Comparison of ENCODE assay signal across 14 cellular contexts in genomic region chr6:37482356-37483292, GRCh38. TPM values are rescaled to one million over a fixed set of nuclear protein-coding genes. Genes with fewer than 3 reads are reported as not detected.
A peak's percentile ranks its signal among the peaks of the same experiment; 100 is the strongest.
DNase-seq lines count a peak whose midpoint lies in the region; ATAC-seq and TF ChIP-seq lines count a peak whose summit lies in the region.
"Had no signal": no experiment of that assay in that cellular context is flagged by ENCODE, and none has a peak within 500 bp of the region (broad histone marks: within the 10 kb centered on the region; RNA-seq: fewer than 3 reads in every experiment).

No MANE protein-coding gene starts in this region.

- no peak overlapping the region for H3K4me3 ChIP-seq in osteoblast (ENCODE audit: insufficient read depth, low read length)
- H3K4me3 ChIP-seq in A673 (ENCODE audit: low read depth, low read length, poor library complexity, severe bottlenecking): no peak overlapping the region
- H3K4me3 ChIP-seq: suprapubic skin had no signal

- H3K4me3 Mint-ChIP-seq in activated CD4-positive, alpha-beta T cell treated with anti-CD3 and anti-CD28 coated beads, Interleukin-2, amount 10 ng/mL, durations not matched to agents 7 days and 5 days: no peak overlapping the region
- H3K4me3 Mint-ChIP-seq in activated T-helper 17 cell treated with anti-CD3 and anti-CD28 coated beads, Interleukin-2, amount 50 U/mL, for 72 hours: no peak overlapping the region
- H3K4me3 Mint-ChIP-seq in mesothelial cell of epicardium: no peak overlapping the region
- H3K4me3 Mint-ChIP-seq: activated CD4-positive, alpha-beta memory T cell treated with anti-CD3 and anti-CD28 coated beads for 36 hours had no signal

- no peak overlapping the region for H3K27ac ChIP-seq in osteoblast (ENCODE audit: low read depth, low read length)
- H3K27ac ChIP-seq in A673 (ENCODE audit: low read depth, low read length, poor library complexity, severe bottlenecking): no peak overlapping the region
- H3K27ac ChIP-seq: suprapubic skin had no signal

- intact Hi-C loops in A673 (cut with micrococcal nuclease; ENCODE audit: unreplicated experiment): loop anchor here (10.0 kb wide), 1 partner anchor 1092 kb away; no protein-coding TSS in a partner anchor

- H3K27me3 ChIP-seq in osteoblast (ENCODE audit: insufficient read depth, low read length) (no peaks in the 10 kb centered on the region), A673 (replicated peaks; ENCODE audit: insufficient read depth, low read depth, low read length, poor library complexity) (no peaks in the 10 kb centered on the region)
- H3K27me3 ChIP-seq: suprapubic skin had no signal

- CTCF ChIA-PET in activated CD4-positive, alpha-beta T cell treated with anti-CD3 and anti-CD28 coated beads, Interleukin-2, amount 10 ng/mL, durations not matched to agents 7 days and 5 days (lab: Charles Lee): interaction anchor here (0.8 kb wide), 1 partner anchor 23 kb away, joined by 3 read pairs; no protein-coding TSS in a partner anchor
- CTCF ChIA-PET in A673 (lab: Charles Lee): no interaction called here

- POLR2A ChIA-PET in activated CD4-positive, alpha-beta T cell treated with anti-CD3 and anti-CD28 coated beads, Interleukin-2, amount 10 ng/mL, durations not matched to agents 7 days and 5 days (lab: Charles Lee): no interaction called here
- POLR2A ChIA-PET in A673 (lab: Charles Lee; ENCODE audit: low non-redundant PET): no interaction called here

- H3K4me1 Mint-ChIP-seq in activated CD4-positive, alpha-beta T cell treated with anti-CD3 and anti-CD28 coated beads, Interleukin-2, amount 10 ng/mL, durations not matched to agents 7 days and 5 days: peaks cover 4% of the 10 kb centered on the region
- H3K4me1 Mint-ChIP-seq in activated T-helper 17 cell treated with anti-CD3 and anti-CD28 coated beads, Interleukin-2, amount 50 U/mL, for 72 hours: peaks cover 9% of the 10 kb centered on the region
- no peaks in the 10 kb centered on the region for H3K4me1 Mint-ChIP-seq in mesothelial cell of epicardium

- H3K4me2 ChIP-seq in osteoblast (ENCODE audit: insufficient read depth, low read length): no peak overlapping the region

- H3K36me3 Mint-ChIP-seq in activated CD4-positive, alpha-beta T cell treated with anti-CD3 and anti-CD28 coated beads, Interleukin-2, amount 10 ng/mL, durations not matched to agents 7 days and 5 days (ENCODE audit: low read depth): peaks cover 32% of the 10 kb centered on the region
- H3K36me3 Mint-ChIP-seq in activated T-helper 17 cell treated with anti-CD3 and anti-CD28 coated beads, Interleukin-2, amount 50 U/mL, for 72 hours (ENCODE audit: low read depth): peaks cover 59% of the 10 kb centered on the region
- peaks cover 5% of the 10 kb centered on the region for H3K36me3 Mint-ChIP-seq in mesothelial cell of epicardium

- H2AFZ ChIP-seq in osteoblast (ENCODE audit: low read length): no peak overlapping the region

- no peaks in the 10 kb centered on the region for H3K27me3 Mint-ChIP-seq in activated CD4-positive, alpha-beta T cell treated with anti-CD3 and anti-CD28 coated beads, Interleukin-2, amount 10 ng/mL, durations not matched to agents 7 days and 5 days
- no peaks in the 10 kb centered on the region for H3K27me3 Mint-ChIP-seq in activated T-helper 17 cell treated with anti-CD3 and anti-CD28 coated beads, Interleukin-2, amount 50 U/mL, for 72 hours
- no peaks in the 10 kb centered on the region for H3K27me3 Mint-ChIP-seq in mesothelial cell of epicardium (ENCODE audit: low read depth)
- H3K27me3 Mint-ChIP-seq: activated CD4-positive, alpha-beta memory T cell treated with anti-CD3 and anti-CD28 coated beads for 36 hours had no signal

- TF ChIP-seq CTCF in osteoblast (IDR thresholded peaks at IDR 0.05; ENCODE audit: extremely low read depth, low read depth, low read length): no peak
- TF ChIP-seq CTCF in A673 (conservative IDR thresholded peaks at IDR 0.05; ENCODE audit: low read depth, low read length): no peak
- TF ChIP-seq CTCF in mesothelial cell of epicardium (IDR thresholded peaks at IDR 0.05; ENCODE audit: unreplicated experiment): no peak

- BruUV-seq in A673 (replicated peaks; lab: Mats Ljungman, UMichigan): no TSS peak

- H3K79me2 ChIP-seq in osteoblast (ENCODE audit: insufficient read depth, low read length): no peaks in the 10 kb centered on the region

- peaks cover 2% of the 10 kb centered on the region for H4K20me1 ChIP-seq in osteoblast (ENCODE audit: insufficient read depth, low read length)

- no peaks in the 10 kb centered on the region for H3K9me3 Mint-ChIP-seq in activated CD4-positive, alpha-beta T cell treated with anti-CD3 and anti-CD28 coated beads, Interleukin-2, amount 10 ng/mL, durations not matched to agents 7 days and 5 days
- H3K9me3 Mint-ChIP-seq in activated T-helper 17 cell treated with anti-CD3 and anti-CD28 coated beads, Interleukin-2, amount 50 U/mL, for 72 hours: no peaks in the 10 kb centered on the region
- no peaks in the 10 kb centered on the region for H3K9me3 Mint-ChIP-seq in mesothelial cell of epicardium
- H3K9me3 Mint-ChIP-seq: activated CD4-positive, alpha-beta memory T cell treated with anti-CD3 and anti-CD28 coated beads for 36 hours had no signal

- no peaks in the 10 kb centered on the region for H3K4me1 ChIP-seq in osteoblast (ENCODE audit: insufficient read depth, low read length)
- no peaks in the 10 kb centered on the region for H3K4me1 ChIP-seq in A673 (ENCODE audit: insufficient read depth, low read length, poor library complexity, severe bottlenecking)
- H3K4me1 ChIP-seq: suprapubic skin had no signal

- H3K9me3 ChIP-seq in osteoblast (ENCODE audit: low read depth, low read length) (no peaks in the 10 kb centered on the region), A673 (ENCODE audit: low read depth, low read length, poor library complexity, severe bottlenecking) (no peaks in the 10 kb centered on the region)
- H3K9me3 ChIP-seq: suprapubic skin had no signal

- ATAC-seq in activated T-helper 17 cell treated with anti-CD3 and anti-CD28 coated beads, Interleukin-2, amount 50 U/mL, for 72 hours (replicated peaks): no peak
- no peak for ATAC-seq in HG03025 (IDR thresholded peaks at IDR 0.05; ENCODE audit: low FRiP score, unreplicated experiment)

- no peak for DNase-seq in activated CD4-positive, alpha-beta T cell treated with anti-CD3 and anti-CD28 coated beads, Interleukin-2, amount 10 ng/mL, durations not matched to agents 7 days and 5 days
- DNase-seq in activated CD4-positive, alpha-beta T cell treated with anti-CD3 and anti-CD28 coated beads, Interleukin-2, amount 50 U/mL, for 1 hour: no peak
- DNase-seq in NCI-H1417 (lab: John Stamatoyannopoulos, UW) (peak; percentile 64 to 93 (median 84)), osteoblast (ENCODE audit: insufficient read length, low spot score, missing footprints) (peak; percentile 35), A673 (ENCODE audit: low spot score) (no peak), mesothelial cell of epicardium (ENCODE audit: low spot score in 2 of 2, unreplicated experiment in 2 of 2) (no peak)
- DNase-seq: activated CD4-positive, alpha-beta memory T cell treated with anti-CD3 and anti-CD28 coated beads for 36 hours; Calu3; dermis blood vessel endothelial cell; Karpas-422; NCI-H1930 had no signal

- H3K36me3 ChIP-seq in osteoblast (ENCODE audit: insufficient read depth, low read length) (peaks cover 25% of the 10 kb centered on the region), A673 (ENCODE audit: insufficient read depth, low read length, poor library complexity, severe bottlenecking) (peaks cover 6% of the 10 kb centered on the region)

- H3K27ac Mint-ChIP-seq in activated CD4-positive, alpha-beta T cell treated with anti-CD3 and anti-CD28 coated beads, Interleukin-2, amount 10 ng/mL, durations not matched to agents 7 days and 5 days: peak overlapping the region; percentile 3
- H3K27ac Mint-ChIP-seq in activated T-helper 17 cell treated with anti-CD3 and anti-CD28 coated beads, Interleukin-2, amount 50 U/mL, for 72 hours: peak overlapping the region; percentile 46
- no peak overlapping the region for H3K27ac Mint-ChIP-seq in mesothelial cell of epicardium
- H3K27ac Mint-ChIP-seq: activated CD4-positive, alpha-beta memory T cell treated with anti-CD3 and anti-CD28 coated beads for 36 hours had no signal

RNA-seq across cellular contexts. Expression of gene CCDC167, which starts 17.1 kb away (rescaled TPM):
- 10 to 100 TPM; 54.8 to 60.9 TPM for total RNA-seq in activated CD4-positive, alpha-beta T cell treated with anti-CD3 and anti-CD28 coated beads, Interleukin-2, amount 10 ng/mL, durations not matched to agents 7 days and 5 days
- 10 to 100 TPM; 39.2 to 78.5 TPM for total RNA-seq in activated T-helper 17 cell treated with anti-CD3 and anti-CD28 coated beads, Interleukin-2, amount 50 U/mL, for 72 hours
- total RNA-seq in osteoblast (8.8 and 14.8 TPM in 2 replicates), A673 (2021) (31.5 and 42.4 TPM in 2 replicates), mesothelial cell of epicardium (23.8 to 26.0 TPM (median 24.8 TPM) in 3 replicates)

RNA-seq across cellular contexts. Expression of gene CMTR1, which starts 49.6 kb away (rescaled TPM):
- 10 to 100 TPM; 90.9 to 92.5 TPM for total RNA-seq in activated CD4-positive, alpha-beta T cell treated with anti-CD3 and anti-CD28 coated beads, Interleukin-2, amount 10 ng/mL, durations not matched to agents 7 days and 5 days
- 10 to 100 TPM; 37.8 to 51.8 TPM for total RNA-seq in activated T-helper 17 cell treated with anti-CD3 and anti-CD28 coated beads, Interleukin-2, amount 50 U/mL, for 72 hours
- total RNA-seq in osteoblast: 38.7 and 39.5 TPM in 2 replicates
- total RNA-seq in A673 (2021): 32.3 and 35.8 TPM in 2 replicates
- total RNA-seq in mesothelial cell of epicardium: 57.3 to 60.1 TPM (median 59.8 TPM) in 3 replicates

Comparison
In these comparisons a context has a peak if more than half of its experiments do, and no peak if none do; other contexts are left out.
1. DNase-seq: peak in NCI-H1417 (3 of 3) and osteoblast (single experiment); none in activated CD4-positive, alpha-beta T cell treated with anti-CD3 and anti-CD28 coated beads, Interleukin-2, amount 10 ng/mL, durations not matched to agents 7 days and 5 days (single experiment), activated CD4-positive, alpha-beta T cell treated with anti-CD3 and anti-CD28 coated beads, Interleukin-2, amount 50 U/mL, for 1 hour (single experiment), A673 (single experiment) and mesothelial cell of epicardium (0 of 2).